Comparison of ENCODE assay signal across 22 cellular contexts in genomic region chr2:18479901-18480369, GRCh38.
A peak's percentile ranks its signal among the peaks of the same experiment; 100 is the strongest.
DNase-seq lines count a peak whose midpoint lies in the region; ATAC-seq and TF ChIP-seq lines count a peak whose summit lies in the region.
"Had no signal": no experiment of that assay in that cellular context is flagged by ENCODE, and none has a peak within 500 bp of the region (broad histone marks: within the 10 kb centered on the region; RNA-seq: fewer than 3 reads in every experiment).

No MANE protein-coding gene starts in this region.

- H4K20me1 ChIP-seq in SK-N-SH (ENCODE audit: insufficient read depth): no peaks in the 10 kb centered on the region

- intact Hi-C loops in ovary (cut with DNase I): no loop called here

- H3K9me3 ChIP-seq in SK-N-SH (no peaks in the 10 kb centered on the region), gastroesophageal sphincter (no peaks in the 10 kb centered on the region), ovary (no peaks in the 10 kb centered on the region)
- H3K9me3 ChIP-seq: adrenal gland had no signal

- no peak for TF ChIP-seq POLR2A in gastroesophageal sphincter (IDR thresholded peaks at IDR 0.05)
- TF ChIP-seq POLR2A in erythroblast (IDR thresholded peaks at IDR 0.05; ENCODE audit: low read length): no peak
- no peak for TF ChIP-seq POLR2A in ovary (IDR thresholded peaks at IDR 0.05)

- H3F3A ChIP-seq in SK-N-SH (replicated peaks; ENCODE audit: insufficient read depth): no peaks in the 10 kb centered on the region

- H3K4me3 ChIP-seq in AG09309 (ENCODE audit: control insufficient read depth, low read depth, low read length) (no peak overlapping the region), SK-N-SH (ENCODE audit: low read depth in 2 of 2, low read length in 1 of 2) (no peak overlapping the region), gastroesophageal sphincter (no peak overlapping the region), ovary (no peak overlapping the region)
- H3K4me3 ChIP-seq: adrenal gland, dorsolateral prefrontal cortex, smooth muscle cell had no signal

- no peaks in the 10 kb centered on the region for H3K27me3 ChIP-seq in SK-N-SH (ENCODE audit: insufficient read depth)
- no peaks in the 10 kb centered on the region for H3K27me3 ChIP-seq in gastroesophageal sphincter
- H3K27me3 ChIP-seq in ovary: no peaks in the 10 kb centered on the region
- H3K27me3 ChIP-seq: adrenal gland had no signal

- WGBS in SK-N-SH (ENCODE audit: low lambda C conversion rate): 46% methylated on average over 4 of the region's 4 CpGs
- 13 to 27% methylated on average over 3 to 4 of the region's 4 CpGs for WGBS in gastroesophageal sphincter (ENCODE audit: low coverage in 1 of 2), 2 donors
- WGBS in ovary, 3 donors: 24 to 48% (median 43%) methylated on average over 4 of the region's 4 CpGs

- no peak for TF ChIP-seq RAD21 in SK-N-SH (IDR thresholded peaks at IDR 0.05; ENCODE audit: low read length)

- no peaks in the 10 kb centered on the region for H3K36me3 ChIP-seq in SK-N-SH (replicated peaks in 1 of 2; ENCODE audit: control insufficient read depth in 1 of 2, insufficient read depth in 2 of 2, low read length in 1 of 2)
- H3K36me3 ChIP-seq in gastroesophageal sphincter: no peaks in the 10 kb centered on the region
- H3K36me3 ChIP-seq in ovary: no peaks in the 10 kb centered on the region
- H3K36me3 ChIP-seq: adrenal gland had no signal

- CTCF ChIA-PET in SK-N-SH (lab: Yijun Ruan, JAX): no interaction called here

- H3K4me1 ChIP-seq in SK-N-SH (ENCODE audit: control insufficient read depth in 1 of 2, insufficient read depth in 2 of 2, low read depth in 1 of 2, low read length in 1 of 2): peaks cover 0 to 9% of the 10 kb centered on the region in 2 experiments; a peak in 2 of 4 replicates
- peaks cover 4 to 28% (median 5%) of the 10 kb centered on the region in 3 donors for H3K4me1 ChIP-seq in gastroesophageal sphincter
- no peaks in the 10 kb centered on the region for H3K4me1 ChIP-seq in ovary (ENCODE audit: insufficient read depth)
- H3K4me1 ChIP-seq: adrenal gland had no signal

- no peak overlapping the region for H2AFZ ChIP-seq in SK-N-SH (ENCODE audit: low read depth)

- no peaks in the 10 kb centered on the region for H3K9me2 ChIP-seq in SK-N-SH

- DNase-seq in AG09309 (ENCODE audit: low read depth): peak; percentile 17
- DNase-seq in SK-N-SH: no peak
- DNase-seq in retina: peak; percentile 31
- no peak for DNase-seq in erythroblast (lab: John Stamatoyannopoulos, UW)
- DNase-seq in ovary: no peak
- no peak for DNase-seq in NCI-H1417 (lab: John Stamatoyannopoulos, UW)
- DNase-seq: activated CD4-positive, alpha-beta T cell treated with anti-CD3 and anti-CD28 coated beads, Interleukin-2, amount 10 ng/mL, durations not matched to agents 7 days and 5 days; activated effector memory CD4-positive, alpha-beta T cell treated with anti-CD3 and anti-CD28 coated beads, Interleukin-2, amount 50 U/mL, for 16 hours; adrenal gland; caudate nucleus; CD8-positive, alpha-beta memory T cell; dorsolateral prefrontal cortex; head of caudate nucleus; NCI-H1694 treated with DMSO at 0.1 percent for 48 hours; NCI-H226; NK-92 treated with Interleukin-12 subunit alpha and Interleukin-12 subunit beta, amount 100 ng/mL, for 24 hours; posterior cingulate gyrus; stimulated activated CD4-positive, alpha-beta T cell treated with anti-CD3 and anti-CD28 coated beads, Interleukin-4, amount 100 ng/mL, for 1 hour; stimulated activated naive CD8-positive, alpha-beta T cell treated with anti-CD3 and anti-CD28 coated beads, Interleukin-15, amount 100 ng/mL, for 72 hours had no signal

- TF ChIP-seq EP300 in SK-N-SH (IDR thresholded peaks at IDR 0.05; ENCODE audit: borderline replicate concordance in 1 of 2, low read depth in 1 of 2, low read length in 1 of 2) (no peak), gastroesophageal sphincter (IDR thresholded peaks at IDR 0.05) (no peak), ovary (IDR thresholded peaks at IDR 0.05) (no peak)

- H3K79me2 ChIP-seq in SK-N-SH (ENCODE audit: insufficient read depth): no peaks in the 10 kb centered on the region

- POLR2A ChIA-PET in SK-N-SH (lab: Yijun Ruan, JAX): no interaction called here

- no peak overlapping the region for H3K9ac ChIP-seq in SK-N-SH

- TF ChIP-seq CTCF in AG09309 (IDR thresholded peaks at IDR 0.05; ENCODE audit: control insufficient read depth, insufficient read depth, low read depth, low read length, missing control alignments): no peak
- TF ChIP-seq CTCF in SK-N-SH (IDR thresholded peaks at IDR 0.05): no peak
- no peak for TF ChIP-seq CTCF in gastroesophageal sphincter (IDR thresholded peaks at IDR 0.05)
- no peak for TF ChIP-seq CTCF in ovary (IDR thresholded peaks at IDR 0.05)

- H3K27ac ChIP-seq in SK-N-SH (ENCODE audit: low read depth in 2 of 2, low read length in 1 of 2) (peak overlapping the region in 1 of 2 experiments; percentile 51; a peak in 1 of 4 replicates), gastroesophageal sphincter (peak overlapping the region in 3 of 4 donors; percentile 46 to 66 (median 52)), ovary (no peak overlapping the region)
- H3K27ac ChIP-seq: adrenal gland, dorsolateral prefrontal cortex had no signal

- ATAC-seq in gastroesophageal sphincter: peak; percentile 79
- ATAC-seq in HG03520 (IDR thresholded peaks at IDR 0.05; ENCODE audit: unreplicated experiment): no peak
- ATAC-seq: stimulated activated naive CD8-positive, alpha-beta T cell treated with anti-CD3 and anti-CD28 coated beads, Interleukin-15, amount 100 ng/mL, for 72 hours had no signal

- no peak overlapping the region for H3K4me2 ChIP-seq in SK-N-SH
- H3K4me2 ChIP-seq: smooth muscle cell had no signal

TF ChIP-seq in SK-N-SH, 30 proteins besides CTCF, POLR2A, EP300 and RAD21:
- TF ChIP-seq IRF3 (IDR thresholded peaks at IDR 0.05; ENCODE audit: low read depth, low read length): no peak
- TF ChIP-seq EZH2phosphoT487 (IDR thresholded peaks at IDR 0.05; ENCODE audit: borderline replicate concordance, low read depth): no peak
- TF ChIP-seq YY1 (IDR thresholded peaks at IDR 0.05; ENCODE audit: low read depth): no peak
- peak; percentile 38; the same call in 1 of the 2 replicates for TF ChIP-seq PBX3 (IDR thresholded peaks at IDR 0.05)

Comparison
In these comparisons a context has a peak if more than half of its experiments do, and no peak if none do; other contexts are left out.
1. DNase-seq: peak in AG09309 (single experiment) and retina (single experiment); none in SK-N-SH (single experiment), erythroblast (0 of 2), ovary (0 of 5) and NCI-H1417 (0 of 3).
2. H3K27ac ChIP-seq: peak in gastroesophageal sphincter (3 of 4); none in ovary (0 of 2).